Comparison of ENCODE assay signal across 1 cellular context in genomic region chr9:69174645-69175487, GRCh38.
TF ChIP-seq lines count a peak whose summit lies in the region.

No MANE protein-coding gene starts in this region.

TF ChIP-seq in GM23338, 12 proteins besides CTCF, POLR2A, EP300 and RAD21 (continued from another document):
- no peak for TF ChIP-seq ZNF462 (CRISPR knock-in tag; IDR thresholded peaks at IDR 0.05)
- TF ChIP-seq ETS1 (IDR thresholded peaks at IDR 0.05): no peak
- TF ChIP-seq CREB1 (CRISPR knock-in tag; IDR thresholded peaks at IDR 0.05; ENCODE audit: low read depth): no peak
- TF ChIP-seq POLR2AphosphoS5 (IDR thresholded peaks at IDR 0.05; ENCODE audit: low read depth): no peak
TF ChIP-seq in GM23338: peak in this region for 0.
